1 cellular context compared by ENCODE assay signal in the genomic region with DNA sequence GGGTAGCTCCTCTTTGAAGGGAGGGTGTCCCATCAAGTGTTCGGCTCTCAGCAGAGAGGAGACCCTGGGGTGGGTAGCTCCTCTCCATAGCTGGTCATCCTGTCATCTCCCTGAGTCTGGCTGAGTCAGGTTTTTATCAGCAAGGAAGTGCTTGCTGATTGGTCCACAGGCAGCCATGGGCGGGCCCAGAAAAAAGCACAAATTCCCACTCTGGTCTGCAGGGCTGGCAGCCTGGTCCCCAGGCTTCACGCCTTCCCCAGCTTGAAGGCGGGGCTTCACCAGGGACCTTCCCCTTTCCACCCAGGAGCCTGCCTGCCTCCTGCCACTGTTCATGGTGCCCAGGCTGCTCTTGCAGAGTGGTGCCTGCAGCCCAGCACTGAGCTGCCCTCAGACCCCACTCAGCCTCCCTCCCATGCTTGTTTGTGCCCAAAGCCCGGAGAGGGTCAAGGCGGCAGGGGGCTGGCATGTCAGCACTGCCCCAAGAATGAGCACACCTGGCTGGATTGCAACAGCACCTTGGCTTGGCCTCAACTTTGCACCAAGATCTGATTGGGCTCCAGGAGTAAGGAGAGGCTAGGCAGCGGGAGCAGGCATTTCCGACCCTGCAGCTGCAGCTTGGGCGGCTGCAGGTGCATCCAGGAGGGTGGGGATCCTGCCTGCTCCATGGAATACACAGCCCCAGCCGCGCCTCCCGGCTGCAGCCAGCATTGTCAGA.
TF ChIP-seq lines count a peak whose summit lies in the region.

No MANE protein-coding gene starts in this region.

TF ChIP-seq in GM12878, 131 proteins besides CTCF, POLR2A, EP300 and RAD21:
- TF ChIP-seq ZSCAN29 (IDR thresholded peaks at IDR 0.05) (no peak), NFIC (IDR thresholded peaks at IDR 0.05; ENCODE audit: low read depth, low read length) (no peak), KAT2A (conservative IDR thresholded peaks at IDR 0.05; ENCODE audit: control insufficient read depth, low read depth, low read length) (no peak), SIX5 (IDR thresholded peaks at IDR 0.05; ENCODE audit: low read depth, low read length, severe bottlenecking) (no peak), RFX5 (IDR thresholded peaks at IDR 0.05; ENCODE audit: low read depth, low read length) (no peak), TCF12 (IDR thresholded peaks at IDR 0.05; ENCODE audit: low read depth, low read length) (no peak), SUZ12 (IDR thresholded peaks at IDR 0.05; ENCODE audit: unreplicated experiment) (no peak), TCF7 (IDR thresholded peaks at IDR 0.05; ENCODE audit: borderline replicate concordance) (no peak), RELA (IDR thresholded peaks at IDR 0.05; ENCODE audit: borderline replicate concordance, partially characterized antibody) (no peak)
- TF ChIP-seq, protein P1, sequence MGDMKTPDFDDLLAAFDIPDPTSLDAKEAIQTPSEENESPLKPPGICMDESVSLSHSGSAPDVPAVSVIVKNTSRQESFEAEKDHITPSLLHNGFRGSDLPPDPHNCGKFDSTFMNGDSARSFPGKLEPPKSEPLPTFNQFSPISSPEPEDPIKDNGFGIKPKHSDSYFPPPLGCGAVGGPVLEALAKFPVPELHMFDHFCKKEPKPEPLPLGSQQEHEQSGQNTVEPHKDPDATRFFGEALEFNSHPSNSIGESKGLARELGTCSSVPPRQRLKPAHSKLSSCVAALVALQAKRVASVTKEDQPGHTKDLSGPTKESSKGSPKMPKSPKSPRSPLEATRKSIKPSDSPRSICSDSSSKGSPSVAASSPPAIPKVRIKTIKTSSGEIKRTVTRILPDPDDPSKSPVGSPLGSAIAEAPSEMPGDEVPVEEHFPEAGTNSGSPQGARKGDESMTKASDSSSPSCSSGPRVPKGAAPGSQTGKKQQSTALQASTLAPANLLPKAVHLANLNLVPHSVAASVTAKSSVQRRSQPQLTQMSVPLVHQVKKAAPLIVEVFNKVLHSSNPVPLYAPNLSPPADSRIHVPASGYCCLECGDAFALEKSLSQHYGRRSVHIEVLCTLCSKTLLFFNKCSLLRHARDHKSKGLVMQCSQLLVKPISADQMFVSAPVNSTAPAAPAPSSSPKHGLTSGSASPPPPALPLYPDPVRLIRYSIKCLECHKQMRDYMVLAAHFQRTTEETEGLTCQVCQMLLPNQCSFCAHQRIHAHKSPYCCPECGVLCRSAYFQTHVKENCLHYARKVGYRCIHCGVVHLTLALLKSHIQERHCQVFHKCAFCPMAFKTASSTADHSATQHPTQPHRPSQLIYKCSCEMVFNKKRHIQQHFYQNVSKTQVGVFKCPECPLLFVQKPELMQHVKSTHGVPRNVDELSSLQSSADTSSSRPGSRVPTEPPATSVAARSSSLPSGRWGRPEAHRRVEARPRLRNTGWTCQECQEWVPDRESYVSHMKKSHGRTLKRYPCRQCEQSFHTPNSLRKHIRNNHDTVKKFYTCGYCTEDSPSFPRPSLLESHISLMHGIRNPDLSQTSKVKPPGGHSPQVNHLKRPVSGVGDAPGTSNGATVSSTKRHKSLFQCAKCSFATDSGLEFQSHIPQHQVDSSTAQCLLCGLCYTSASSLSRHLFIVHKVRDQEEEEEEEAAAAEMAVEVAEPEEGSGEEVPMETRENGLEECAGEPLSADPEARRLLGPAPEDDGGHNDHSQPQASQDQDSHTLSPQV (IDR thresholded peaks at IDR 0.05): no peak
